27 cellular contexts compared by ENCODE assay signal in genomic region chr3:99131876-99132275, GRCh38.
DNase-seq lines count a peak whose midpoint lies in the region; ATAC-seq, FAIRE-seq and TF ChIP-seq lines count a peak whose summit lies in the region.
"Had no signal": no experiment of that assay in that cellular context is flagged by ENCODE, and none has a peak within 500 bp of the region (broad histone marks: within the 10 kb centered on the region; RNA-seq: fewer than 3 reads in every experiment).

No MANE protein-coding gene starts in this region.

- no peaks in the 10 kb centered on the region for H3K4me1 ChIP-seq in Caco-2
- H3K4me1 ChIP-seq: parathyroid adenoma, testis had no signal

- no peak for FAIRE-seq in RCC 7860 (lab: Jason Lieb, UNC)

- BruUV-seq in Caco-2 (replicated peaks; lab: Mats Ljungman, UMichigan), result no TSS peak

- POLR2A ChIA-PET in Caco-2 (lab: Charles Lee), result no interaction called here

- H3K27ac ChIP-seq in substantia nigra (ENCODE audit: low read depth, low read length, poor library complexity, severe bottlenecking), result no peak overlapping the region
- H3K27ac ChIP-seq: cardiac muscle cell, dorsolateral prefrontal cortex, epithelial cell of prostate, parathyroid adenoma, sigmoid colon, testis, vagina had no signal

- no peaks in the 10 kb centered on the region for H3K9me3 Mint-ChIP-seq in Caco-2 (ENCODE audit: unreplicated experiment)
- no peaks in the 10 kb centered on the region for H3K9me3 Mint-ChIP-seq in activated naive CD8-positive, alpha-beta T cell treated with anti-CD3 and anti-CD28 coated beads, Interleukin-2, amount 50 U/mL, for 24 hours
- H3K9me3 Mint-ChIP-seq: activated CD4-positive, alpha-beta T cell treated with anti-CD3 and anti-CD28 coated beads, Interleukin-2, amount 10 ng/mL, durations not matched to agents 7 days and 5 days; stimulated activated effector memory CD8-positive, alpha-beta T cell treated with anti-CD3 and anti-CD28 coated beads, Interleukin-12 subunit alpha, Interleukin-12 subunit beta, amount 100 ng/mL, for 72 hours had no signal

- H3K4me3 ChIP-seq in choroid plexus epithelial cell (ENCODE audit: low read depth, low read length) (no peak overlapping the region), Caco-2 (ENCODE audit: low read depth, low read length) (no peak overlapping the region)
- H3K4me3 ChIP-seq: cardiac muscle cell, dorsolateral prefrontal cortex, sigmoid colon, testis, vagina had no signal

- no peaks in the 10 kb centered on the region for H3K4me1 Mint-ChIP-seq in Caco-2 (ENCODE audit: low read depth, unreplicated experiment)
- no peaks in the 10 kb centered on the region for H3K4me1 Mint-ChIP-seq in activated naive CD8-positive, alpha-beta T cell treated with anti-CD3 and anti-CD28 coated beads, Interleukin-2, amount 50 U/mL, for 24 hours
- H3K4me1 Mint-ChIP-seq: activated CD4-positive, alpha-beta T cell treated with anti-CD3 and anti-CD28 coated beads, Interleukin-2, amount 10 ng/mL, durations not matched to agents 7 days and 5 days; activated naive CD8-positive, alpha-beta T cell treated with anti-CD3 and anti-CD28 coated beads for 36 hours; IgD-negative memory B cell; mesothelial cell of epicardium; stimulated activated effector memory CD8-positive, alpha-beta T cell treated with anti-CD3 and anti-CD28 coated beads, Interleukin-12 subunit alpha, Interleukin-12 subunit beta, amount 100 ng/mL, for 72 hours had no signal

- H3K36me3 Mint-ChIP-seq in Caco-2 (ENCODE audit: insufficient read depth, unreplicated experiment), result no peaks in the 10 kb centered on the region
- H3K36me3 Mint-ChIP-seq in activated naive CD8-positive, alpha-beta T cell treated with anti-CD3 and anti-CD28 coated beads, Interleukin-2, amount 50 U/mL, for 24 hours (ENCODE audit: low read depth), result no peaks in the 10 kb centered on the region
- H3K36me3 Mint-ChIP-seq: activated naive CD8-positive, alpha-beta T cell treated with anti-CD3 and anti-CD28 coated beads for 36 hours; IgD-negative memory B cell; mesothelial cell of epicardium; natural killer cell treated with Interleukin-12 subunit alpha and Interleukin-12 subunit beta and Interleukin-15 and Interleukin-18, amount 100 ng/mL, for 72 hours; stimulated activated effector memory CD8-positive, alpha-beta T cell treated with anti-CD3 and anti-CD28 coated beads, Interleukin-12 subunit alpha, Interleukin-12 subunit beta, amount 100 ng/mL, for 72 hours had no signal

- TF ChIP-seq CTCF in choroid plexus epithelial cell (conservative IDR thresholded peaks at IDR 0.05; ENCODE audit: low read depth, low read length), result no peak
- TF ChIP-seq CTCF in Caco-2 (IDR thresholded peaks at IDR 0.05; ENCODE audit: insufficient read depth in 1 of 2, low read depth in 1 of 2, low read length in 1 of 2, severe bottlenecking in 1 of 2, unreplicated experiment in 1 of 2), result no peak

- H3K27me3 ChIP-seq in Caco-2 (replicated peaks; ENCODE audit: control insufficient read depth, insufficient read depth, low read length), result no peaks in the 10 kb centered on the region
- H3K27me3 ChIP-seq: cardiac muscle cell, dorsolateral prefrontal cortex, sigmoid colon, testis, vagina had no signal

- DNase-seq in Daoy (ENCODE audit: low read depth) (peak; percentile 26), RCC 7860 (ENCODE audit: low spot score) (peak; percentile 50), choroid plexus epithelial cell (ENCODE audit: low read depth) (peak; percentile 66), kidney tubule cell (ENCODE audit: low spot score) (peak; percentile 79), Caco-2 (no peak), NCI-H524 (lab: John Stamatoyannopoulos, UW) (no peak), substantia nigra (lab: John Stamatoyannopoulos, UW) (no peak)
- DNase-seq in activated naive CD8-positive, alpha-beta T cell treated with anti-CD3 and anti-CD28 coated beads, Interleukin-2, amount 50 U/mL, for 24 hours, result no peak
- DNase-seq: activated CD4-positive, alpha-beta T cell treated with anti-CD3 and anti-CD28 coated beads, Interleukin-2, amount 10 ng/mL, durations not matched to agents 7 days and 5 days; activated naive CD8-positive, alpha-beta T cell treated with anti-CD3 and anti-CD28 coated beads for 36 hours; CD4-positive, alpha-beta T cell; DMS153; dorsolateral prefrontal cortex; NCI-H1694; NCI-H82; OCI-M1; sigmoid colon; testis had no signal

- ATAC-seq in activated naive CD8-positive, alpha-beta T cell treated with anti-CD3 and anti-CD28 coated beads, Interleukin-2, amount 50 U/mL, for 24 hours, result no peak
- ATAC-seq: left lobe of liver; natural killer cell treated with Interleukin-12 subunit alpha and Interleukin-12 subunit beta and Interleukin-15 and Interleukin-18, amount 100 ng/mL, for 72 hours; stimulated activated effector memory CD8-positive, alpha-beta T cell treated with anti-CD3 and anti-CD28 coated beads, Interleukin-12 subunit alpha, Interleukin-12 subunit beta, amount 100 ng/mL, for 72 hours had no signal

- no peak overlapping the region for H3K27ac Mint-ChIP-seq in Caco-2 (ENCODE audit: unreplicated experiment)
- no peak overlapping the region for H3K27ac Mint-ChIP-seq in activated naive CD8-positive, alpha-beta T cell treated with anti-CD3 and anti-CD28 coated beads, Interleukin-2, amount 50 U/mL, for 24 hours
- H3K27ac Mint-ChIP-seq: activated CD4-positive, alpha-beta T cell treated with anti-CD3 and anti-CD28 coated beads, Interleukin-2, amount 10 ng/mL, durations not matched to agents 7 days and 5 days; activated naive CD8-positive, alpha-beta T cell treated with anti-CD3 and anti-CD28 coated beads for 36 hours; CD4-positive, alpha-beta T cell; IgD-negative memory B cell; mesothelial cell of epicardium; natural killer cell treated with Interleukin-12 subunit alpha and Interleukin-12 subunit beta and Interleukin-15 and Interleukin-18, amount 100 ng/mL, for 72 hours; stimulated activated effector memory CD8-positive, alpha-beta T cell treated with anti-CD3 and anti-CD28 coated beads, Interleukin-12 subunit alpha, Interleukin-12 subunit beta, amount 100 ng/mL, for 72 hours had no signal

- CTCF ChIA-PET in Caco-2 (lab: Charles Lee), result no interaction called here

- no peaks in the 10 kb centered on the region for H3K27me3 Mint-ChIP-seq in Caco-2 (ENCODE audit: insufficient read depth, unreplicated experiment)
- H3K27me3 Mint-ChIP-seq in activated naive CD8-positive, alpha-beta T cell treated with anti-CD3 and anti-CD28 coated beads, Interleukin-2, amount 50 U/mL, for 24 hours, result no peaks in the 10 kb centered on the region
- H3K27me3 Mint-ChIP-seq: activated CD4-positive, alpha-beta T cell treated with anti-CD3 and anti-CD28 coated beads, Interleukin-2, amount 10 ng/mL, durations not matched to agents 7 days and 5 days; activated naive CD8-positive, alpha-beta T cell treated with anti-CD3 and anti-CD28 coated beads for 36 hours; CD4-positive, alpha-beta T cell; IgD-negative memory B cell; natural killer cell treated with Interleukin-12 subunit alpha and Interleukin-12 subunit beta and Interleukin-15 and Interleukin-18, amount 100 ng/mL, for 72 hours had no signal

- intact Hi-C loops in Caco-2 (cut with micrococcal nuclease; ENCODE audit: unreplicated experiment), result no loop called here

- no peaks in the 10 kb centered on the region for H3K36me3 ChIP-seq in Caco-2 (ENCODE audit: control insufficient read depth, insufficient read depth, low read length)
- H3K36me3 ChIP-seq: cardiac muscle cell, sigmoid colon, vagina had no signal

- H3K9me3 ChIP-seq in Caco-2, result no peaks in the 10 kb centered on the region
- H3K9me3 ChIP-seq: sigmoid colon, testis, vagina had no signal

- no peak overlapping the region for H3K4me3 Mint-ChIP-seq in Caco-2 (ENCODE audit: unreplicated experiment)
- no peak overlapping the region for H3K4me3 Mint-ChIP-seq in activated naive CD8-positive, alpha-beta T cell treated with anti-CD3 and anti-CD28 coated beads, Interleukin-2, amount 50 U/mL, for 24 hours
- H3K4me3 Mint-ChIP-seq: activated CD4-positive, alpha-beta T cell treated with anti-CD3 and anti-CD28 coated beads, Interleukin-2, amount 10 ng/mL, durations not matched to agents 7 days and 5 days; activated naive CD8-positive, alpha-beta T cell treated with anti-CD3 and anti-CD28 coated beads for 36 hours; CD4-positive, alpha-beta T cell; IgD-negative memory B cell; mesothelial cell of epicardium; natural killer cell treated with Interleukin-12 subunit alpha and Interleukin-12 subunit beta and Interleukin-15 and Interleukin-18, amount 100 ng/mL, for 72 hours; stimulated activated effector memory CD8-positive, alpha-beta T cell treated with anti-CD3 and anti-CD28 coated beads, Interleukin-12 subunit alpha, Interleukin-12 subunit beta, amount 100 ng/mL, for 72 hours had no signal

Comparison
In these comparisons a context has a peak if more than half of its experiments do, and no peak if none do; other contexts are left out.
1. DNase-seq: peak in Daoy (single experiment), RCC 7860 (single experiment), choroid plexus epithelial cell (single experiment) and kidney tubule cell (single experiment); none in Caco-2 (0 of 2), activated naive CD8-positive, alpha-beta T cell treated with anti-CD3 and anti-CD28 coated beads, Interleukin-2, amount 50 U/mL, for 24 hours (single experiment), NCI-H524 (0 of 2) and substantia nigra (0 of 49).